In genomic region chr16:1960665-1961630, GRCh38 we compare ENCODE assay signal across 8 cellular contexts. TPM values are rescaled to one million over a fixed set of nuclear protein-coding genes. Genes with fewer than 3 reads are reported as not detected.
DNase-seq lines count a peak whose midpoint lies in the region; ATAC-seq, FAIRE-seq and TF ChIP-seq lines count a peak whose summit lies in the region.

No MANE protein-coding gene starts in this region.

- no peak for TF ChIP-seq CTCF in D721Med (IDR thresholded peaks at IDR 0.05; ENCODE audit: insufficient read depth, missing control alignments)

- H2AFZ ChIP-seq in neuron (ENCODE audit: low read depth, low read length) = no peak overlapping the region

- H3K9me3 ChIP-seq in HUES6 (ENCODE audit: control insufficient read depth, insufficient read depth, low read depth, low read length) (no peaks in the 10 kb centered on the region), SK-N-MC (ENCODE audit: low read depth, low read length) (no peaks in the 10 kb centered on the region), neuron (ENCODE audit: low read length) (no peaks in the 10 kb centered on the region)

- DNase-seq in D721Med (ENCODE audit: insufficient read length, low spot score) (peak; percentile 18), SK-N-MC (ENCODE audit: low read depth, low spot score) (no peak), cerebellar cortex (ENCODE audit: low spot score) (peak; percentile 82), ureter (ENCODE audit: low spot score) (no peak)
- no peak for DNase-seq in effector CD8-positive, alpha-beta T cell (lab: John Stamatoyannopoulos, UW)

- H3K27ac ChIP-seq in HUES6 (ENCODE audit: low read depth, low read length) (no peak overlapping the region; the same call in 1 of the 2 replicates), SK-N-MC (peak overlapping the region; percentile 68)

- peak overlapping the region; percentile 88 for H3K9ac ChIP-seq in HUES6 (ENCODE audit: low read length)
- H3K9ac ChIP-seq in SK-N-MC (ENCODE audit: insufficient read length) = peak overlapping the region; percentile 94

- H3K4me3 ChIP-seq in HUES6 (ENCODE audit: low read depth, low read length) (peak overlapping the region; percentile 98), SK-N-MC (peak overlapping the region; percentile 98), neuron (ENCODE audit: low read length) (peak overlapping the region; percentile 93)

- no peak for ATAC-seq in HG03135 (IDR thresholded peaks at IDR 0.05; ENCODE audit: unreplicated experiment)

- peaks cover 32% of the 10 kb centered on the region for H3K36me3 ChIP-seq in HUES6 (ENCODE audit: control insufficient read depth, insufficient read depth, low read length)
- peaks cover 27% of the 10 kb centered on the region for H3K36me3 ChIP-seq in SK-N-MC (ENCODE audit: insufficient read depth, low read length)
- H3K36me3 ChIP-seq in neuron (ENCODE audit: insufficient read depth, low read length) = peaks cover 29% of the 10 kb centered on the region

- H3K27me3 ChIP-seq in HUES6 (ENCODE audit: control insufficient read depth, insufficient read depth, low read length) (no peaks in the 10 kb centered on the region), neuron (ENCODE audit: insufficient read depth, low read length) (no peaks in the 10 kb centered on the region)

- no peak for FAIRE-seq in D721Med (lab: Jason Lieb, UNC)

- H3K4me1 ChIP-seq in HUES6 (ENCODE audit: control insufficient read depth, insufficient read depth, low read length) (peaks cover 20% of the 10 kb centered on the region), neuron (ENCODE audit: insufficient read depth, low read length) (peaks cover 30% of the 10 kb centered on the region)

RNA-seq across cellular contexts. Expression of gene NDUFB10, which starts 1.6 kb away (rescaled TPM):
- 97.5 TPM for total RNA-seq in ureter

RNA-seq across cellular contexts. Expression of gene RPS2, which starts 3.7 kb away (rescaled TPM):
- total RNA-seq in ureter = 2,737 TPM

RNA-seq across cellular contexts. Expression of gene RNF151, which starts 5.7 kb away (rescaled TPM):
- not detected for total RNA-seq in ureter

RNA-seq across cellular contexts. Expression of gene RPL3L, which starts 6.5 kb away (rescaled TPM):
- total RNA-seq in ureter = not detected

RNA-seq across cellular contexts. Expression of gene TBL3, which starts 10.9 kb away (rescaled TPM):
- 37.0 TPM for total RNA-seq in ureter

Comparison
In these comparisons a context has a peak if more than half of its experiments do, and no peak if none do; other contexts are left out.
1. DNase-seq: peak in D721Med (single experiment) and cerebellar cortex (single experiment); none in SK-N-MC (single experiment), effector CD8-positive, alpha-beta T cell (single experiment) and ureter (single experiment).
2. Peak in every context shown above with its lines, with median percentiles within 50 percentile points of each other: H3K4me3 ChIP-seq.